1 cellular context compared by ENCODE assay signal in the genomic region with DNA sequence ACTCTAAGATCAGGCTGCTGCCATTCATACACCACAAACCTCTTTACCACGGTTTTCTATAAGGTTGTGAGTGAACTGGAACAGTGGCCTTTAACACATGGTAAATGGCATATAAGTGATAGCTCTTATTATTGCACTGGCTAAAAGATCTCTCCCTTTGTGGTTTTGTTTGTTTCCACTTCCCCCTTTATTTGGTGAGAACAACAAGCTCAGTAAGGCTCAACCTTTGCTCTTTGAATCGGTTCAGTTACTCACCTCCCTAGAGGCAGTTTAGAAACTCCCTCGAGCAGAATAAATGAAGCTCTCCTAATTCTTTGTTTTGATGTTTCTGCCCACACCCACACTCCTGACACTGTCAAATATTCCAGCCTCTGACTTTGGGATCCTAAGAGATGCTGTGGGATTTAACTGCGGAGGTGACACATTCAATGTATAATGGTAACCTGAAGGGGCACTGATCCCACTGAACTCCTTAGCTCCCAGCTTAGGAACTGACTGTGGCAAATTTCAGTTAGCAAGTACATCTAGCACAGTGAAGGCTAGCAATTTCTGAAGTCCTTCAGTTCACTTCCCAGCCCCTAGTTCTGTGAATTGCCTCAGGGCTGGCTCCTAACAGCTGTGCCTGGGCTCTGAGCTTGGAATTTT.
A peak's percentile ranks its signal among the peaks of the same experiment; 100 is the strongest.
TF ChIP-seq lines count a peak whose summit lies in the region.

No MANE protein-coding gene starts in this region.

TF ChIP-seq in GM12878, 131 proteins besides CTCF, POLR2A, EP300 and RAD21 (continued from another document):
- TF ChIP-seq, protein P1, sequence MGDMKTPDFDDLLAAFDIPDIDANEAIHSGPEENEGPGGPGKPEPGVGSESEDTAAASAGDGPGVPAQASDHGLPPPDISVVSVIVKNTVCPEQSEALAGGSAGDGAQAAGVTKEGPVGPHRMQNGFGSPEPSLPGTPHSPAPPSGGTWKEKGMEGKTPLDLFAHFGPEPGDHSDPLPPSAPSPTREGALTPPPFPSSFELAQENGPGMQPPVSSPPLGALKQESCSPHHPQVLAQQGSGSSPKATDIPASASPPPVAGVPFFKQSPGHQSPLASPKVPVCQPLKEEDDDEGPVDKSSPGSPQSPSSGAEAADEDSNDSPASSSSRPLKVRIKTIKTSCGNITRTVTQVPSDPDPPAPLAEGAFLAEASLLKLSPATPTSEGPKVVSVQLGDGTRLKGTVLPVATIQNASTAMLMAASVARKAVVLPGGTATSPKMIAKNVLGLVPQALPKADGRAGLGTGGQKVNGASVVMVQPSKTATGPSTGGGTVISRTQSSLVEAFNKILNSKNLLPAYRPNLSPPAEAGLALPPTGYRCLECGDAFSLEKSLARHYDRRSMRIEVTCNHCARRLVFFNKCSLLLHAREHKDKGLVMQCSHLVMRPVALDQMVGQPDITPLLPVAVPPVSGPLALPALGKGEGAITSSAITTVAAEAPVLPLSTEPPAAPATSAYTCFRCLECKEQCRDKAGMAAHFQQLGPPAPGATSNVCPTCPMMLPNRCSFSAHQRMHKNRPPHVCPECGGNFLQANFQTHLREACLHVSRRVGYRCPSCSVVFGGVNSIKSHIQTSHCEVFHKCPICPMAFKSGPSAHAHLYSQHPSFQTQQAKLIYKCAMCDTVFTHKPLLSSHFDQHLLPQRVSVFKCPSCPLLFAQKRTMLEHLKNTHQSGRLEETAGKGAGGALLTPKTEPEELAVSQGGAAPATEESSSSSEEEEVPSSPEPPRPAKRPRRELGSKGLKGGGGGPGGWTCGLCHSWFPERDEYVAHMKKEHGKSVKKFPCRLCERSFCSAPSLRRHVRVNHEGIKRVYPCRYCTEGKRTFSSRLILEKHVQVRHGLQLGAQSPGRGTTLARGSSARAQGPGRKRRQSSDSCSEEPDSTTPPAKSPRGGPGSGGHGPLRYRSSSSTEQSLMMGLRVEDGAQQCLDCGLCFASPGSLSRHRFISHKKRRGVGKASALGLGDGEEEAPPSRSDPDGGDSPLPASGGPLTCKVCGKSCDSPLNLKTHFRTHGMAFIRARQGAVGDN (IDR thresholded peaks at IDR 0.05), result peak; percentile 20; the same call in 1 of the 2 replicates
- TF ChIP-seq, protein P2, sequence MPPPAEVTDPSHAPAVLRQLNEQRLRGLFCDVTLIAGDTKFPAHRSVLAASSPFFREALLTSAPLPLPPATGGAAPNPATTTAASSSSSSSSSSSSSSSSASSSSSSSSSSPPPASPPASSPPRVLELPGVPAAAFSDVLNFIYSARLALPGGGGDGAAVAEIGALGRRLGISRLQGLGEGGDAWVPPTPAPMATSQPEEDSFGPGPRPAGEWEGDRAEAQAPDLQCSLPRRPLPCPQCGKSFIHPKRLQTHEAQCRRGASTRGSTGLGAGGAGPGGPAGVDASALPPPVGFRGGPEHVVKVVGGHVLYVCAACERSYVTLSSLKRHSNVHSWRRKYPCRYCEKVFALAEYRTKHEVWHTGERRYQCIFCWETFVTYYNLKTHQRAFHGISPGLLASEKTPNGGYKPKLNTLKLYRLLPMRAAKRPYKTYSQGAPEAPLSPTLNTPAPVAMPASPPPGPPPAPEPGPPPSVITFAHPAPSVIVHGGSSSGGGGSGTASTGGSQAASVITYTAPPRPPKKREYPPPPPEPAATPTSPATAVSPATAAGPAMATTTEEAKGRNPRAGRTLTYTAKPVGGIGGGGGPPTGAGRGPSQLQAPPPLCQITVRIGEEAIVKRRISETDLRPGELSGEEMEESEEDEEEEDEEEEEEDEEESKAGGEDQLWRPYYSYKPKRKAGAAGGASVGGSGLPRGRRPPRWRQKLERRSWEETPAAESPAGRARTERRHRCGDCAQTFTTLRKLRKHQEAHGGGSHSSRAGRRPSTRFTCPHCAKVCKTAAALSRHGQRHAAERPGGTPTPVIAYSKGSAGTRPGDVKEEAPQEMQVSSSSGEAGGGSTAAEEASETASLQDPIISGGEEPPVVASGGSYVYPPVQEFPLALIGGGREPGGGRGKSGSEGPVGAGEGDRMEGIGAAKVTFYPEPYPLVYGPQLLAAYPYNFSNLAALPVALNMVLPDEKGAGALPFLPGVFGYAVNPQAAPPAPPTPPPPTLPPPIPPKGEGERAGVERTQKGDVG (CRISPR knock-in tag; IDR thresholded peaks at IDR 0.05), result no peak
- TF ChIP-seq CEBPB (IDR thresholded peaks at IDR 0.05; ENCODE audit: borderline replicate concordance in 1 of 2, low read depth in 2 of 2, low read length in 2 of 2) (no peak), RAD51 (IDR thresholded peaks at IDR 0.05) (peak; percentile 69), NR2C2 (IDR thresholded peaks at IDR 0.05; ENCODE audit: borderline replicate concordance, control insufficient read depth, insufficient read length, low read depth) (no peak), ZNF384 (IDR thresholded peaks at IDR 0.05; ENCODE audit: borderline replicate concordance, low read depth, low read length) (0 out of 2 replicates have a peak, but pooled peaks have one; percentile 10), ZNF207 (IDR thresholded peaks at IDR 0.05; ENCODE audit: borderline replicate concordance) (no peak; the same call in 1 of the 2 replicates), PML (IDR thresholded peaks at IDR 0.05; ENCODE audit: low read length) (no peak), NFIC (IDR thresholded peaks at IDR 0.05; ENCODE audit: low read depth, low read length) (peak; percentile 79), KDM1A (IDR thresholded peaks at IDR 0.05; ENCODE audit: borderline replicate concordance) (no peak), TCF3 (IDR thresholded peaks at IDR 0.05; ENCODE audit: borderline replicate concordance, insufficient read depth, low read depth, low read length) (no peak), HDAC6 (IDR thresholded peaks at IDR 0.05; ENCODE audit: unreplicated experiment) (no peak), MEF2B (IDR thresholded peaks at IDR 0.05; ENCODE audit: partially characterized antibody, poor library complexity, severe bottlenecking) (peak; percentile 99), SRF (IDR thresholded peaks at IDR 0.05; ENCODE audit: low read depth in 2 of 2, low read length in 2 of 2) (0 out of 4 replicates have a peak, but pooled peaks of 1 of the 2 experiments have one; percentile 45), SMAD1 (IDR thresholded peaks at IDR 0.05; ENCODE audit: low read depth, partially characterized antibody) (peak; percentile 90), ZSCAN29 (IDR thresholded peaks at IDR 0.05) (no peak), MTA2 (IDR thresholded peaks at IDR 0.05; ENCODE audit: low read depth) (peak; percentile 98), MXI1 (IDR thresholded peaks at IDR 0.05; ENCODE audit: low read depth, low read length) (peak; percentile 88), PAX8 (IDR thresholded peaks at IDR 0.05) (0 out of 2 replicates have a peak, but pooled peaks have one; percentile 20), RUNX3 (IDR thresholded peaks at IDR 0.05; ENCODE audit: low read length) (peak; percentile 98)
- TF ChIP-seq, protein P3, sequence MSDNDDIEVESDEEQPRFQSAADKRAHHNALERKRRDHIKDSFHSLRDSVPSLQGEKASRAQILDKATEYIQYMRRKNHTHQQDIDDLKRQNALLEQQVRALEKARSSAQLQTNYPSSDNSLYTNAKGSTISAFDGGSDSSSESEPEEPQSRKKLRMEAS (IDR thresholded peaks at IDR 0.05; ENCODE audit: low read depth, low read length), result no peak; the same call in 1 of the 2 replicates
- TF ChIP-seq, protein P4, sequence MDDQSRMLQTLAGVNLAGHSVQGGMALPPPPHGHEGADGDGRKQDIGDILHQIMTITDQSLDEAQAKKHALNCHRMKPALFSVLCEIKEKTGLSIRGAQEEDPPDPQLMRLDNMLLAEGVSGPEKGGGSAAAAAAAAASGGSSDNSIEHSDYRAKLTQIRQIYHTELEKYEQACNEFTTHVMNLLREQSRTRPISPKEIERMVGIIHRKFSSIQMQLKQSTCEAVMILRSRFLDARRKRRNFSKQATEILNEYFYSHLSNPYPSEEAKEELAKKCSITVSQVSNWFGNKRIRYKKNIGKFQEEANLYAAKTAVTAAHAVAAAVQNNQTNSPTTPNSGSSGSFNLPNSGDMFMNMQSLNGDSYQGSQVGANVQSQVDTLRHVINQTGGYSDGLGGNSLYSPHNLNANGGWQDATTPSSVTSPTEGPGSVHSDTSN (IDR thresholded peaks at IDR 0.05; ENCODE audit: insufficient replicate concordance, low read depth, low read length), result no peak
- TF ChIP-seq, protein P5, sequence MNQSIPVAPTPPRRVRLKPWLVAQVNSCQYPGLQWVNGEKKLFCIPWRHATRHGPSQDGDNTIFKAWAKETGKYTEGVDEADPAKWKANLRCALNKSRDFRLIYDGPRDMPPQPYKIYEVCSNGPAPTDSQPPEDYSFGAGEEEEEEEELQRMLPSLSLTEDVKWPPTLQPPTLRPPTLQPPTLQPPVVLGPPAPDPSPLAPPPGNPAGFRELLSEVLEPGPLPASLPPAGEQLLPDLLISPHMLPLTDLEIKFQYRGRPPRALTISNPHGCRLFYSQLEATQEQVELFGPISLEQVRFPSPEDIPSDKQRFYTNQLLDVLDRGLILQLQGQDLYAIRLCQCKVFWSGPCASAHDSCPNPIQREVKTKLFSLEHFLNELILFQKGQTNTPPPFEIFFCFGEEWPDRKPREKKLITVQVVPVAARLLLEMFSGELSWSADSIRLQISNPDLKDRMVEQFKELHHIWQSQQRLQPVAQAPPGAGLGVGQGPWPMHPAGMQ (IDR thresholded peaks at IDR 0.05; ENCODE audit: borderline replicate concordance), result no peak
- TF ChIP-seq, protein P6, sequence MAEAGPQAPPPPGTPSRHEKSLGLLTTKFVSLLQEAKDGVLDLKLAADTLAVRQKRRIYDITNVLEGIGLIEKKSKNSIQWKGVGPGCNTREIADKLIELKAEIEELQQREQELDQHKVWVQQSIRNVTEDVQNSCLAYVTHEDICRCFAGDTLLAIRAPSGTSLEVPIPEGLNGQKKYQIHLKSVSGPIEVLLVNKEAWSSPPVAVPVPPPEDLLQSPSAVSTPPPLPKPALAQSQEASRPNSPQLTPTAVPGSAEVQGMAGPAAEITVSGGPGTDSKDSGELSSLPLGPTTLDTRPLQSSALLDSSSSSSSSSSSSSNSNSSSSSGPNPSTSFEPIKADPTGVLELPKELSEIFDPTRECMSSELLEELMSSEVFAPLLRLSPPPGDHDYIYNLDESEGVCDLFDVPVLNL (IDR thresholded peaks at IDR 0.05; ENCODE audit: low read depth, low read length), result no peak
